Comparison of ENCODE assay signal across 16 cellular contexts in the genomic region with DNA sequence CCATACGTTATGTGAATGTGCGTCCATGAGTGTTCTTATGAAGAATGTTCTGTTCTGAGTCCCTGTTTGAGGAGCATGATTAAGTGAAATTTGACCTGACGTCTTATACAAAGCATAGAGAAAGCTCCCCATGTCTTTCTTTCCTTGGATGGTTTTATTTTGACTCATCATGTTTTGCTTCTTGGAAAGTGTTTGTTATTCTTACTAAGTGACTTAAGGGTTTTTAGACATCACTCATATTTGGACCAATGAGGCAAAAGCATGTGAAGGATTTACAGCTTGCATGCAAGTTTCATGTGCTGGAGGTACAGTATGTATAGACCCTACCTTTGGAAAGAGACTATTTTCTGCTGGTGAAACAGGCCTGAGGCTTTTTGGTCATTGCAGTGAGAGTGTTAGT. TPM values are rescaled to one million over a fixed set of nuclear protein-coding genes. Genes with fewer than 3 reads are reported as not detected.
DNase-seq lines count a peak whose midpoint lies in the region; ATAC-seq and TF ChIP-seq lines count a peak whose summit lies in the region.
"Had no signal": no experiment of that assay in that cellular context is flagged by ENCODE, and none has a peak within 500 bp of the region (broad histone marks: within the 10 kb centered on the region; RNA-seq: fewer than 3 reads in every experiment).

No MANE protein-coding gene starts in this region.

- H3K4ac ChIP-seq in IMR-90 (ENCODE audit: low read depth, low read length), result no peak overlapping the region

- no peak overlapping the region for H2AK5ac ChIP-seq in IMR-90 (ENCODE audit: low read depth, low read length)

- no peak overlapping the region for H3K27ac ChIP-seq in IMR-90 (ENCODE audit: insufficient read depth, low read length)
- H3K27ac ChIP-seq in mammary epithelial cell (ENCODE audit: insufficient read depth, low read depth, low read length), result no peak overlapping the region
- H3K27ac ChIP-seq: cardiac muscle cell, upper lobe of left lung had no signal

- H3K18ac ChIP-seq in IMR-90 (ENCODE audit: low read depth, low read length), result no peak overlapping the region

- TF ChIP-seq CTCF in BJ (IDR thresholded peaks at IDR 0.05; ENCODE audit: insufficient read depth, low read depth, low read length) (no peak), IMR-90 (conservative IDR thresholded peaks at IDR 0.05; ENCODE audit: low read depth, low read length) (no peak), mammary epithelial cell (conservative IDR thresholded peaks at IDR 0.05 in 1 of 2, IDR thresholded peaks at IDR 0.05 in 1 of 2; ENCODE audit: extremely low read depth in 1 of 2, insufficient read depth in 1 of 2, low read depth in 1 of 2, low read length in 2 of 2) (no peak), GM13976 (IDR thresholded peaks at IDR 0.05; ENCODE audit: borderline replicate concordance, control extremely low read depth, extremely low read depth, insufficient read depth, missing control alignments) (no peak), GM10266 (IDR thresholded peaks at IDR 0.05; ENCODE audit: control insufficient read depth, insufficient read depth, low read depth, missing control alignments) (no peak)

- POLR2A ChIA-PET in BJ (lab: Charles Lee) (no interaction called here), IMR-90 (lab: Charles Lee; ENCODE audit: unreplicated experiment) (interaction anchor here (0.7 to 0.9 kb wide), 2 partner anchors 11 to 570 kb away, joined by 3 to 4 read pairs; no protein-coding TSS in a partner anchor)

- H3K56ac ChIP-seq in IMR-90 (ENCODE audit: extremely low read depth, insufficient read depth, low read length), result no peak overlapping the region

- peak overlapping the region; percentile 69 for H2BK5ac ChIP-seq in IMR-90 (ENCODE audit: low read depth, low read length, poor library complexity, severe bottlenecking)

- H4K20me1 ChIP-seq in IMR-90 (ENCODE audit: insufficient read depth, low read length) (no peaks in the 10 kb centered on the region), mammary epithelial cell (ENCODE audit: insufficient read depth, low read length) (no peaks in the 10 kb centered on the region)

- H2AFZ ChIP-seq in IMR-90 (replicated peaks; ENCODE audit: low read length, poor library complexity) (no peak overlapping the region), mammary epithelial cell (ENCODE audit: low read depth, low read length) (no peak overlapping the region)

- H2BK20ac ChIP-seq in IMR-90 (ENCODE audit: low read depth, low read length), result no peak overlapping the region

- ATAC-seq in IMR-90 (ENCODE audit: low read depth), result peak; percentile 95
- no peak for ATAC-seq in GM21528 (IDR thresholded peaks at IDR 0.05; ENCODE audit: low FRiP score, unreplicated experiment)
- ATAC-seq: HepG2 had no signal

- dilution Hi-C loops in IMR-90 (cut with HindIII; ENCODE audit: low sequenced_read_pairs, unreplicated experiment), result no loop called here
- dilution Hi-C loops in mammary epithelial cell (cut with HindIII; ENCODE audit: low sequenced_read_pairs), result no loop called here

- H3K4me3 ChIP-seq in BJ (ENCODE audit: low read depth, low read length) (no peak overlapping the region), IMR-90 (ENCODE audit: insufficient read depth, low read depth, low read length) (no peak overlapping the region), mammary epithelial cell (replicated peaks in 1 of 3; ENCODE audit: insufficient read depth in 1 of 3, low read depth in 2 of 3, low read length in 3 of 3) (no peak overlapping the region)
- H3K4me3 ChIP-seq: cardiac muscle cell, lung, upper lobe of left lung had no signal

- no peak overlapping the region for H4K91ac ChIP-seq in IMR-90 (ENCODE audit: insufficient read depth, low read depth, low read length)

- in situ Hi-C loops in IMR-90 (cut with MboI; ENCODE audit: low sequenced_read_pairs), result no loop called here
- in situ Hi-C loops in mammary epithelial cell (cut with MboI; ENCODE audit: low sequenced_read_pairs in 2 of 2), result no loop called here
- in situ Hi-C loops in GM13976 (cut with MboI; ENCODE audit: low sequenced_read_pairs, unreplicated experiment), result no loop called here

- TF ChIP-seq RAD21 in IMR-90 (IDR thresholded peaks at IDR 0.05; ENCODE audit: low read length), result no peak; the same call in 1 of the 2 replicates

- no peaks in the 10 kb centered on the region for H3K79me2 ChIP-seq in mammary epithelial cell (ENCODE audit: insufficient read depth, low read length)

- no peak overlapping the region for H3K14ac ChIP-seq in IMR-90 (replicated peaks; ENCODE audit: low read depth, low read length)

- H3K4me1 ChIP-seq in IMR-90 (ENCODE audit: control insufficient read depth, insufficient read depth, low read length), result peaks cover 7% of the 10 kb centered on the region
- no peaks in the 10 kb centered on the region for H3K4me1 ChIP-seq in mammary epithelial cell (ENCODE audit: insufficient read depth, low read length)
- H3K4me1 ChIP-seq: upper lobe of left lung had no signal

- H3K9me3 ChIP-seq in IMR-90 (ENCODE audit: control insufficient read depth, insufficient read depth, low read length) (no peaks in the 10 kb centered on the region), mammary epithelial cell (replicated peaks; ENCODE audit: insufficient read depth, low read length) (no peaks in the 10 kb centered on the region)
- H3K9me3 ChIP-seq: upper lobe of left lung had no signal

- H3K27me3 ChIP-seq in BJ (ENCODE audit: control insufficient read depth, insufficient read depth, low read length), result no peaks in the 10 kb centered on the region
- no peaks in the 10 kb centered on the region for H3K27me3 ChIP-seq in IMR-90 (ENCODE audit: control insufficient read depth, insufficient read depth, low read length)
- no peaks in the 10 kb centered on the region for H3K27me3 ChIP-seq in mammary epithelial cell (ENCODE audit: insufficient read depth, low read length)
- H3K27me3 ChIP-seq: cardiac muscle cell, upper lobe of left lung had no signal

- no peak overlapping the region for H4K5ac ChIP-seq in IMR-90 (ENCODE audit: low read depth, low read length)

- peaks cover 3% of the 10 kb centered on the region; the same call in 1 of the 2 replicates for H3K9me1 ChIP-seq in IMR-90 (ENCODE audit: insufficient read depth, low read length)

- intact Hi-C loops in IMR-90 (cut with micrococcal nuclease) (no loop called here), mammary epithelial cell (cut with micrococcal nuclease) (no loop called here)

- TF ChIP-seq POLR2A in IMR-90 (IDR thresholded peaks at IDR 0.05; ENCODE audit: low read depth, low read length), result no peak

- CTCF ChIA-PET in BJ (lab: Yijun Ruan, JAX), result interaction anchor here (1.4 kb wide), 1 partner anchor 12 kb away, joined by 4 read pairs; no protein-coding TSS in a partner anchor
- CTCF ChIA-PET in IMR-90 (lab: Yijun Ruan, JAX), result no interaction called here
- CTCF ChIA-PET in mammary epithelial cell (lab: Charles Lee; ENCODE audit: low non-redundant PET), result interaction anchor here (0.6 kb wide), 2 partner anchors 198 to 295 kb away, joined by 3 to 6 read pairs; no protein-coding TSS in a partner anchor

- H3K9ac ChIP-seq in IMR-90 (ENCODE audit: low read depth, low read length) (no peak overlapping the region), mammary epithelial cell (ENCODE audit: insufficient read depth, low read length) (no peak overlapping the region)

- no peak overlapping the region for H4K8ac ChIP-seq in IMR-90 (ENCODE audit: low read depth in 2 of 2, low read length in 2 of 2)

- BruUV-seq in IMR-90 (replicated peaks; lab: Mats Ljungman, UMichigan) (no TSS peak), mammary epithelial cell (replicated peaks; lab: Mats Ljungman, UMichigan) (no TSS peak)

- peak overlapping the region; percentile 50; the same call in 1 of the 2 replicates for H3K4me2 ChIP-seq in IMR-90 (ENCODE audit: low read depth, low read length)
- H3K4me2 ChIP-seq in mammary epithelial cell (ENCODE audit: insufficient read depth, low read depth, low read length), result no peak overlapping the region

- H2AK9ac ChIP-seq in IMR-90 (replicated peaks; ENCODE audit: low read depth, low read length, poor library complexity), result no peak overlapping the region

- H3K36me3 ChIP-seq in BJ (ENCODE audit: control insufficient read depth, insufficient read depth, low read length) (no peaks in the 10 kb centered on the region), IMR-90 (ENCODE audit: control insufficient read depth, insufficient read depth, low read length) (no peaks in the 10 kb centered on the region), mammary epithelial cell (ENCODE audit: insufficient read depth, low read length) (no peaks in the 10 kb centered on the region)
- H3K36me3 ChIP-seq: cardiac muscle cell, upper lobe of left lung had no signal

- WGBS in IMR-90 (ENCODE audit: extremely low coverage in 2 of 2, insufficient read length in 1 of 2), 2 experiments, result 0% methylated on average over 1 of the region's 3 CpGs; no CpG with 5 or more reads in 1 of the 2 experiments
- WGBS in mammary epithelial cell (ENCODE audit: low coverage, missing lambda C conversion rate), result 70% methylated on average over 3 of the region's 3 CpGs

- H2BK15ac ChIP-seq in IMR-90 (ENCODE audit: low read depth, low read length), result no peak overlapping the region

- DNase-seq in BJ (ENCODE audit: low read depth), result peak; percentile 79
- DNase-seq in IMR-90, result peak; percentile 97
- DNase-seq in mammary epithelial cell, result peak; percentile 82
- DNase-seq in myocyte (ENCODE audit: low read depth), result peak; percentile 42
- no peak for DNase-seq in NCI-H187 (lab: John Stamatoyannopoulos, UW)
- no peak for DNase-seq in GM13976 (ENCODE audit: low spot score)
- no peak for DNase-seq in GM10266 (ENCODE audit: extremely low spot score)
- DNase-seq: activated CD8-positive, alpha-beta memory T cell treated with anti-CD3 and anti-CD28 coated beads, Interleukin-2, amount 50 U/mL, for 4 hours; Calu3; NCI-H2081 treated with DMSO at 0.1 percent for 48 hours; retina; upper lobe of left lung had no signal

- no peak overlapping the region for H2BK120ac ChIP-seq in IMR-90 (ENCODE audit: low read depth, low read length)

- H3K79me1 ChIP-seq in IMR-90 (ENCODE audit: low read depth in 1 of 2, low read length in 2 of 2), result no peaks in the 10 kb centered on the region

- H3K23ac ChIP-seq in IMR-90 (ENCODE audit: low read depth, low read length), result no peak overlapping the region

TF ChIP-seq in IMR-90, 13 proteins besides CTCF, POLR2A, EP300 and RAD21 (continues in another document):
- TF ChIP-seq RFX5 (IDR thresholded peaks at IDR 0.05; ENCODE audit: low read depth, low read length) (no peak), MAFK (IDR thresholded peaks at IDR 0.05; ENCODE audit: low read depth, low read length) (peak; percentile 51; the same call in 1 of the 2 replicates), BHLHE40 (IDR thresholded peaks at IDR 0.05; ENCODE audit: low read depth, low read length) (0 out of 2 replicates have a peak, but pooled peaks have one; percentile 28)

RNA-seq across cellular contexts. Expression of gene ZEB2, which starts 33.5 kb away (rescaled TPM):
- polyA plus RNA-seq in BJ (2011; rRNA removed), result 53.1 and 60.2 TPM in 2 replicates
- polyA minus RNA-seq in BJ (2011; rRNA and poly(A)+ RNA removed), result 65.3 and 81.6 TPM in 2 replicates
- total RNA-seq in IMR-90 (2012; rRNA removed), result 50.9 and 52.5 TPM in 2 replicates
- polyA plus RNA-seq in IMR-90 (2012; rRNA removed), result 22.4 and 23.8 TPM in 2 replicates
- 9.9 and 12.5 TPM in 2 replicates for polyA plus RNA-seq in IMR-90 (2012; cell fraction: cytosol; rRNA removed)
- 12.0 and 32.4 TPM in 2 replicates for polyA plus RNA-seq in IMR-90 (2012; cell fraction: nucleus; rRNA removed; ENCODE audit: low replicate concordance)
- total RNA-seq in mammary epithelial cell, result under 1 TPM; 0.45 to 0.50 TPM
- polyA plus RNA-seq in mammary epithelial cell, result 0.26 TPM
- not detected for polyA minus RNA-seq in mammary epithelial cell
- 164 and 199 TPM in 2 replicates for total RNA-seq in myocyte
- polyA plus RNA-seq in myocyte (2012), result 56.3 TPM
- total RNA-seq: HepG2 had no signal

Comparison
In these comparisons a context has a peak if more than half of its experiments do, and no peak if none do; other contexts are left out.
1. DNase-seq: peak in BJ (single experiment), IMR-90 (single experiment), mammary epithelial cell (single experiment) and myocyte (single experiment); none in NCI-H187 (0 of 2), GM13976 (single experiment) and GM10266 (single experiment).
2. RNA of gene ZEB2, which starts 33.5 kb away (total RNA-seq): 164 to 199 TPM in myocyte and 50.9 to 52.5 TPM in IMR-90; 0.45 to 0.50 TPM in mammary epithelial cell; every median in the first group is over 10 times any median in the second.